Comparison of ENCODE assay signal across 13 cellular contexts in genomic region chr18:24380163-24380747, GRCh38.
"Had no signal": no experiment of that assay in that cellular context is flagged by ENCODE, and none has a peak within 500 bp of the region (broad histone marks: within the 10 kb centered on the region; RNA-seq: fewer than 3 reads in every experiment).

No MANE protein-coding gene starts in this region.

- H3K4me1 ChIP-seq: foreskin keratinocyte, tibial artery, uterus had no signal

- ATAC-seq: activated CD4-positive, CD25-positive, alpha-beta regulatory T cell treated with anti-CD3 and anti-CD28 coated beads, Interleukin-2, amount 50 U/mL, for 24 hours; activated T-cell treated with anti-CD3 and anti-CD28 coated beads, Interleukin-2, amount 50 U/mL, for 72 hours; foreskin keratinocyte; left ventricle myocardium superior had no signal

- DNase-seq: activated naive CD4-positive, alpha-beta T cell; activated T-cell treated with anti-CD3 and anti-CD28 coated beads, Interleukin-2, amount 50 U/mL, for 72 hours; foreskin keratinocyte; kidney; left ventricle myocardium superior; mesenchymal stem cell; posterior cingulate gyrus; stimulated activated CD4-positive, alpha-beta T cell treated with anti-CD3 and anti-CD28 coated beads, Interleukin-4, amount 100 ng/mL, for 4 hours; tibial artery; uterus had no signal

- H3K9me3 Mint-ChIP-seq: neural crest cell; T-helper 2 cell treated with Interferon-gamma antibody and Interleukin-4, amounts not matched to agents 5 μg/mL and 100 μg/mL, for 36 hours had no signal

- H3K27ac Mint-ChIP-seq: activated T-cell treated with anti-CD3 and anti-CD28 coated beads, Interleukin-2, amount 50 U/mL, for 72 hours; T-helper 2 cell treated with Interferon-gamma antibody and Interleukin-4, amounts not matched to agents 5 μg/mL and 100 μg/mL, for 36 hours had no signal

- H3K9me3 ChIP-seq: tibial artery, uterus had no signal

- H3K27me3 ChIP-seq: foreskin keratinocyte, tibial artery, uterus had no signal

- H3K27ac ChIP-seq: foreskin keratinocyte, tibial artery, uterus had no signal

- H3K4me3 Mint-ChIP-seq: activated T-cell treated with anti-CD3 and anti-CD28 coated beads, Interleukin-2, amount 50 U/mL, for 72 hours; neural crest cell; T-helper 2 cell treated with Interferon-gamma antibody and Interleukin-4, amounts not matched to agents 5 μg/mL and 100 μg/mL, for 36 hours had no signal

- H3K36me3 ChIP-seq: uterus had no signal

- H3K4me3 ChIP-seq: tibial artery, uterus had no signal
